Comparison of ENCODE assay signal across 20 cellular contexts in the genomic region with DNA sequence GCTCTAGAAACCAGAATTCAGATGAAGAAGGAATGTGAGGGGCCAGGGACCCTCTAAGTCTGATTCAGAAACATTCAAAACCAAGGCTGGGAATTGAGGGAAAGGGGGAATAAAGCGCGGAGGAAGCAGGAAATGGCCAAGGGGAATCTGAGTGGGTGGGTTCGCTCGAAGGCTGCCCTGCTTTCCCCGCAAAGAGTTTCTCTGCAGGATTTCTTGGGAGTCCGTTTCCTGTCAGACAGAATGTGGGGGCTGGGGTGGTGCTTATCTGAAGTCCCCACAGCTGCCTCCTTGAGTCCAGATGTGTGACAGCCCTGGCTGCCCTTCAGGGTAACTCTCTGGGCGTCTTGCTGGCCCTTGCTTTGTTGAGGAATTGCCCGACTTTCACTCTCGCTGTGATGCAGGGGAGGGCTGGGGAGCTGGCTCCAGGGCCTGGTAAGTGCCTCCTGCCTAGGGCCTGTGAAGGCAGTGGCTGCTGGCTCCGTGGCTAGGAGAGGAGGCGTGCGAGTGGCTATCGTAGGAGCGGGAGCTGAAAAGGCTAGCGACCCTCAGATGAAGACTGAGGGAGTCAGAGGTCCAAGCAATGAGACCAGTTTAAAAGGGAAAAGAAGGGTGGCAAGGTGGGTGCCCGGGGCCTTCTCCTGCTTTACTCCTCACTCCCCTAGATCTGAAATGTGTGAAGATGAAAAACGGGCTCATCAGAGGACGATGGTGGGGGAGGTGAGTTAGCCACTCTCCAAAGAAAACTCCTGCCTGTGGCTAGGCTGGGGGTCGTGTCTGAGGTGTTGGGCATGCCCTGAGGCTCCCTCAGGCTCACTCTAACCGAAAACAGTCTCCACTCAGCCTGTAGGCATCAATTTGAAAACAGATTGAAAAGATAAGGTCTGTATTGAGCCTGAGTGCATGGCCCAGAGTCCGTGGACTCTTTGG.
DNase-seq lines count a peak whose midpoint lies in the region; ATAC-seq, FAIRE-seq and TF ChIP-seq lines count a peak whose summit lies in the region.
"Had no signal": no experiment of that assay in that cellular context is flagged by ENCODE, and none has a peak within 500 bp of the region (broad histone marks: within the 10 kb centered on the region; RNA-seq: fewer than 3 reads in every experiment).

No MANE protein-coding gene starts in this region.

- 19% methylated on average over 18 of the region's 21 CpGs for WGBS in mesenchymal stem cell
- 38 to 67% methylated on average over 21 of the region's 21 CpGs for WGBS in thyroid gland, 2 donors

- H3K9ac ChIP-seq in mesenchymal stem cell (ENCODE audit: low read length) = no peak overlapping the region
- H3K9ac ChIP-seq: GM23248, KMS-11 had no signal

- H3K4me1 ChIP-seq in cardiac muscle cell (ENCODE audit: low read depth) (peaks cover 24% of the 10 kb centered on the region), mesenchymal stem cell (ENCODE audit: control insufficient read depth, insufficient read depth, low read depth, low read length) (peaks cover 15% of the 10 kb centered on the region), thyroid gland (peaks cover 14 to 27% of the 10 kb centered on the region in 2 donors)
- H3K4me1 ChIP-seq: foreskin keratinocyte had no signal

- H4K8ac ChIP-seq in mesenchymal stem cell (ENCODE audit: low read length) = no peak overlapping the region

- no peak overlapping the region for H2AK5ac ChIP-seq in mesenchymal stem cell (ENCODE audit: low read length, severe bottlenecking)

- no peak overlapping the region for H2BK120ac ChIP-seq in mesenchymal stem cell (ENCODE audit: low read depth, low read length)

- no peak overlapping the region for H2AFZ ChIP-seq in mesenchymal stem cell (ENCODE audit: low read depth, low read length)
- H2AFZ ChIP-seq: GM23248 had no signal

- TF ChIP-seq CTCF in cardiac muscle cell (IDR thresholded peaks at IDR 0.05; ENCODE audit: low read depth, low read length) (no peak), thyroid gland (IDR thresholded peaks at IDR 0.05) (no peak)

- no peaks in the 10 kb centered on the region for H3K79me1 ChIP-seq in mesenchymal stem cell (replicated peaks; ENCODE audit: low read length, poor library complexity, severe bottlenecking)

- TF ChIP-seq POLR2A in thyroid gland (IDR thresholded peaks at IDR 0.05) = no peak
- no peak for TF ChIP-seq POLR2A in GM12892 (IDR thresholded peaks at IDR 0.05; ENCODE audit: low read depth, low read length)

- H3K23ac ChIP-seq in mesenchymal stem cell (ENCODE audit: low read length in 2 of 2) = peak overlapping the region in 1 of 2 experiments; percentile 81

- H4K91ac ChIP-seq in mesenchymal stem cell (ENCODE audit: low read length) = no peak overlapping the region

- H2BK15ac ChIP-seq in mesenchymal stem cell (ENCODE audit: low read depth, poor library complexity, severe bottlenecking) = no peak overlapping the region

- H2BK12ac ChIP-seq in mesenchymal stem cell (ENCODE audit: low read length in 2 of 2) = no peak overlapping the region

- peak overlapping the region in 1 of 2 experiments; percentile 76 for H3K14ac ChIP-seq in mesenchymal stem cell (ENCODE audit: low read length in 2 of 2)

- H3K27me3 ChIP-seq in cardiac muscle cell (no peaks in the 10 kb centered on the region), mesenchymal stem cell (ENCODE audit: control insufficient read depth in 1 of 2, insufficient read depth in 1 of 2, low read length in 2 of 2) (peaks cover 43 to 54% of the 10 kb centered on the region in 2 experiments), thyroid gland (no peaks in the 10 kb centered on the region)

- intact Hi-C loops in cardiac septum (cut with DNase I) = no loop called here
- intact Hi-C loops in thyroid gland (cut with DNase I) = no loop called here

- H3K27ac ChIP-seq in cardiac muscle cell (peak overlapping the region; percentile 20), mesenchymal stem cell (ENCODE audit: low read length, poor library complexity, severe bottlenecking) (no peak overlapping the region), thyroid gland (peak overlapping the region in 1 of 3 donors; percentile 27)
- H3K27ac ChIP-seq: A549, foreskin keratinocyte, GM23248, KMS-11 had no signal

- H3K4me2 ChIP-seq in mesenchymal stem cell (ENCODE audit: low read length, poor library complexity, severe bottlenecking) = no peak overlapping the region
- H3K4me2 ChIP-seq: KMS-11 had no signal

- no peaks in the 10 kb centered on the region for H3K9me3 ChIP-seq in cardiac muscle cell (ENCODE audit: low read depth)
- H3K9me3 ChIP-seq in mesenchymal stem cell (ENCODE audit: control insufficient read depth, low read length) = no peaks in the 10 kb centered on the region
- H3K9me3 ChIP-seq in thyroid gland = no peaks in the 10 kb centered on the region
- H3K9me3 ChIP-seq: A549 had no signal

- H3K4me3 ChIP-seq in cardiac muscle cell (peak overlapping the region; percentile 80), mesenchymal stem cell (ENCODE audit: insufficient read depth in 1 of 2, low read depth in 1 of 2, low read length in 2 of 2) (no peak overlapping the region), thyroid gland (replicated peaks in 1 of 3) (no peak overlapping the region)
- H3K4me3 ChIP-seq: A549, GM23248 had no signal

- no peaks in the 10 kb centered on the region for H3K36me3 ChIP-seq in cardiac muscle cell
- H3K36me3 ChIP-seq in mesenchymal stem cell (ENCODE audit: control insufficient read depth in 1 of 2, insufficient read depth in 2 of 2, low read depth in 1 of 2, low read length in 2 of 2) = no peaks in the 10 kb centered on the region
- no peaks in the 10 kb centered on the region for H3K36me3 ChIP-seq in thyroid gland

- FAIRE-seq in GM12892 (lab: Jason Lieb, UNC) = no peak
- FAIRE-seq: A549 had no signal

- DNase-seq in cardiac muscle cell (ENCODE audit: low read depth in 1 of 2, low spot score in 1 of 2) = peak in 1 of 2 donors; percentile 51
- DNase-seq in cardiac septum (ENCODE audit: low spot score) = no peak
- DNase-seq in ecto neural progenitor cell (ENCODE audit: low spot score) = peak; percentile 76
- DNase-seq in mesenchymal stem cell = peak; percentile 10
- DNase-seq in thyroid gland = peak; percentile 15 to 58
- no peak for DNase-seq in NCI-H510A (lab: John Stamatoyannopoulos, UW)
- DNase-seq in GM12892 (ENCODE audit: insufficient read length) = no peak
- DNase-seq: activated gamma-delta T cell; foreskin keratinocyte; GM23248; kidney glomerular epithelial cell; naive thymus-derived CD4-positive, alpha-beta T cell; NCI-H1436; NCI-H446 treated with DMSO at 0.1 percent for 48 hours; stimulated activated CD4-positive, alpha-beta T cell treated with anti-CD3 and anti-CD28 coated beads, Interleukin-4, amount 100 ng/mL, for 1 hour had no signal

- no peak overlapping the region for H3K4ac ChIP-seq in mesenchymal stem cell (ENCODE audit: low read depth in 1 of 2, low read length in 2 of 2)

- ATAC-seq in HG03097 (IDR thresholded peaks at IDR 0.05; ENCODE audit: low FRiP score, unreplicated experiment) = no peak
- ATAC-seq: A549; foreskin keratinocyte; naive thymus-derived CD4-positive, alpha-beta T cell; right cardiac atrium; SK-N-SH treated with all-trans-retinoic acid at 6 μM for 48 hours had no signal

- H3K18ac ChIP-seq in mesenchymal stem cell (ENCODE audit: low read depth in 1 of 2, low read length in 2 of 2) = no peak overlapping the region

- H2BK5ac ChIP-seq in mesenchymal stem cell (ENCODE audit: low read depth, low read length, poor library complexity, severe bottlenecking) = no peak overlapping the region

Comparison
In these comparisons a context has a peak if more than half of its experiments do, and no peak if none do; other contexts are left out.
1. DNase-seq: peak in ecto neural progenitor cell (single experiment), mesenchymal stem cell (single experiment) and thyroid gland (2 of 2); none in cardiac septum (single experiment), NCI-H510A (single experiment) and GM12892 (single experiment).